In genomic region chr4:101251261-101251660, GRCh38 we compare ENCODE assay signal across 30 cellular contexts.
"Had no signal": no experiment of that assay in that cellular context is flagged by ENCODE, and none has a peak within 500 bp of the region (broad histone marks: within the 10 kb centered on the region; RNA-seq: fewer than 3 reads in every experiment).

No MANE protein-coding gene starts in this region.

- FAIRE-seq: astrocyte, bronchial epithelial cell had no signal

- H3K27me3 Mint-ChIP-seq: activated CD8-positive, alpha-beta T cell treated with anti-CD3 and anti-CD28 coated beads for 36 hours; activated naive CD8-positive, alpha-beta T cell; activated T-helper 17 cell treated with anti-CD3 and anti-CD28 coated beads, Interleukin-2, amount 50 U/mL, for 72 hours; central memory CD8-positive, alpha-beta T cell; dendritic cell treated with granulocyte-macrophage colony-stimulating factor and Interleukin-4, amounts not matched to agents 40 ng/mL and 50 ng/mL, for 4 days had no signal

- H3K27ac ChIP-seq: brain microvascular endothelial cell, coronary artery, heart left ventricle had no signal

- H3K4me3 ChIP-seq: coronary artery, gastrocnemius medialis, heart left ventricle had no signal

- DNase-seq: activated CD4-positive, alpha-beta T cell treated with anti-CD3 and anti-CD28 coated beads for 1 hour; activated CD4-positive, alpha-beta T cell treated with anti-CD3 and anti-CD28 coated beads for 48 hours; activated CD4-positive, alpha-beta T cell treated with anti-CD3 and anti-CD28 coated beads, Interleukin-2, amount 50 U/mL, for 1 hour; activated CD4-positive, alpha-beta T cell treated with anti-CD3 and anti-CD28 coated beads, Interleukin-2, amount 50 U/mL, for 48 hours; activated CD8-positive, alpha-beta memory T cell treated with anti-CD3 and anti-CD28 coated beads for 24 hours; activated CD8-positive, alpha-beta T cell treated with anti-CD3 and anti-CD28 coated beads for 36 hours; activated effector memory CD4-positive, alpha-beta T cell treated with Interleukin-2 at 50 U/mL for 16 hours; activated gamma-delta T cell treated with Interleukin-2 at 50 U/mL for 16 hours; activated naive CD4-positive, alpha-beta T cell treated with anti-CD3 and anti-CD28 coated beads, Interleukin-2, amount 50 U/mL, for 16 hours; activated naive CD4-positive, alpha-beta T cell treated with Interleukin-2 at 50 U/mL for 16 hours; activated T-cell treated with anti-CD3 and anti-CD28 coated beads, Interleukin-2, amount 50 U/mL, for 4 hours; amniotic stem cell; anterior cingulate cortex; brain microvascular endothelial cell; effector CD8-positive, alpha-beta T cell; foreskin fibroblast; gastrocnemius medialis; glutamatergic neuron; heart left ventricle; hypothalamus; T-helper 2 cell had no signal

- H3K4me3 Mint-ChIP-seq: activated CD8-positive, alpha-beta T cell treated with anti-CD3 and anti-CD28 coated beads for 36 hours; activated naive CD8-positive, alpha-beta T cell; activated T-cell treated with anti-CD3 and anti-CD28 coated beads, Interleukin-2, amount 50 U/mL, for 4 hours; activated T-helper 17 cell treated with anti-CD3 and anti-CD28 coated beads, Interleukin-2, amount 50 U/mL, for 72 hours; central memory CD8-positive, alpha-beta T cell; dendritic cell treated with granulocyte-macrophage colony-stimulating factor and Interleukin-4, amounts not matched to agents 40 ng/mL and 50 ng/mL, for 4 days; WTC11 had no signal

- H3K36me3 ChIP-seq: brain microvascular endothelial cell, gastrocnemius medialis, heart left ventricle had no signal

- ATAC-seq: activated CD8-positive, alpha-beta T cell treated with anti-CD3 and anti-CD28 coated beads for 36 hours; activated T-cell treated with anti-CD3 and anti-CD28 coated beads, Interleukin-2, amount 50 U/mL, for 4 hours; activated T-helper 17 cell treated with anti-CD3 and anti-CD28 coated beads, Interleukin-2, amount 50 U/mL, for 72 hours; esophagus mucosa; gastrocnemius medialis; heart left ventricle; WTC11 had no signal

- H3K27ac Mint-ChIP-seq: activated CD8-positive, alpha-beta T cell treated with anti-CD3 and anti-CD28 coated beads for 36 hours; activated naive CD8-positive, alpha-beta T cell; activated T-helper 17 cell treated with anti-CD3 and anti-CD28 coated beads, Interleukin-2, amount 50 U/mL, for 72 hours; dendritic cell treated with granulocyte-macrophage colony-stimulating factor and Interleukin-4, amounts not matched to agents 40 ng/mL and 50 ng/mL, for 4 days; WTC11 had no signal

- H3K9me3 ChIP-seq: gastrocnemius medialis, heart left ventricle had no signal

- H3K9me3 Mint-ChIP-seq: activated CD8-positive, alpha-beta T cell treated with anti-CD3 and anti-CD28 coated beads for 36 hours; activated T-cell treated with anti-CD3 and anti-CD28 coated beads, Interleukin-2, amount 50 U/mL, for 4 hours; activated T-helper 17 cell treated with anti-CD3 and anti-CD28 coated beads, Interleukin-2, amount 50 U/mL, for 72 hours; central memory CD8-positive, alpha-beta T cell; dendritic cell treated with granulocyte-macrophage colony-stimulating factor and Interleukin-4, amounts not matched to agents 40 ng/mL and 50 ng/mL, for 4 days; WTC11 had no signal

- H3K36me3 Mint-ChIP-seq: activated naive CD8-positive, alpha-beta T cell; WTC11 had no signal
